In the genomic region with DNA sequence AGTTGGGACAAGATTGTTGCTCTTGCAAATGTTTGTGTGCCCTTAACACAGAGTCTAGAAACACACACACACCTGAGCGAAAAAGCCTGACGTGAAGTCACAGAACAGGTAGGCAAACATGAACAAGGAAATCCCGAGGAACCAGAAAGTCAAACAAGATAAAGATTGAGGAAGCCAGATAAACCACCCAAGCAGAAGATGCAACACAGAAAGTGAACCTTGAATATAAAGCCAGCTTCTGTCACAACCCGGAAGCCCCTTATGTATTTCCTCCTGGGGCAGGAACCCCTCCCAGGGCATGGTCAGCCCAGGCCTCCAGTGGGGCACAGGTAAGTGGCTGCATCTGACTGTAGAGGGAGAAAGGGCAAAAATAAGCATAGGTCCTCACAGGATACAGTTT, we compare ENCODE assay signal across 28 cellular contexts.
DNase-seq lines count a peak whose midpoint lies in the region; ATAC-seq and TF ChIP-seq lines count a peak whose summit lies in the region.
"Had no signal": no experiment of that assay in that cellular context is flagged by ENCODE, and none has a peak within 500 bp of the region (broad histone marks: within the 10 kb centered on the region; RNA-seq: fewer than 3 reads in every experiment).

No MANE protein-coding gene starts in this region.

- DNase-seq in HT-29 (ENCODE audit: low spot score) (peak; percentile 85), UCSD-AML1 (lab: John Stamatoyannopoulos, UW; ENCODE audit: unreplicated experiment) (peak; percentile 12), stomach (peak; percentile 58), NCI-H187 (lab: John Stamatoyannopoulos, UW) (no peak), vagina (ENCODE audit: extremely low spot score in 2 of 2) (no peak)
- DNase-seq: activated CD4-positive, alpha-beta T cell treated with anti-CD3 and anti-CD28 coated beads for 48 hours; activated effector memory CD4-positive, alpha-beta T cell treated with Interleukin-2 at 50 U/mL for 16 hours; amygdala; brain microvascular endothelial cell; GM23248; immature natural killer cell; mammary epithelial cell; NCI-H146; NCI-H82; nephron progenitor cell; ovary; stimulated activated naive CD4-positive, alpha-beta T cell; T-helper 1 cell; testis; WERI-Rb-1 had no signal

- TF ChIP-seq POLR2A in stomach (IDR thresholded peaks at IDR 0.05): no peak
- TF ChIP-seq POLR2A in vagina (IDR thresholded peaks at IDR 0.05): no peak

- TF ChIP-seq CTCF in stomach (IDR thresholded peaks at IDR 0.05) (no peak), vagina (IDR thresholded peaks at IDR 0.05) (no peak)

- intact Hi-C loops in stomach (cut with DNase I; ENCODE audit: low total_unique reads): no loop called here
- intact Hi-C loops in vagina (cut with DNase I): no loop called here

- ATAC-seq in esophagus mucosa: peak; percentile 31
- ATAC-seq in HG03025 (IDR thresholded peaks at IDR 0.05; ENCODE audit: low FRiP score, unreplicated experiment): no peak
- ATAC-seq: activated naive CD4-positive, alpha-beta T cell treated with anti-CD3 and anti-CD28 coated beads, Interleukin-2, amount 50 U/mL, for 72 hours; gastroesophageal sphincter had no signal

- H3K4me3 ChIP-seq in stomach (no peak overlapping the region), vagina (no peak overlapping the region)
- H3K4me3 ChIP-seq: BLaER1, gastroesophageal sphincter, GM23248, ovary, skin epidermis, testis had no signal

- H3K27ac ChIP-seq in stomach: peak overlapping the region; percentile 35 to 82 (median 66)
- no peak overlapping the region for H3K27ac ChIP-seq in vagina
- H3K27ac ChIP-seq: BLaER1, brain microvascular endothelial cell, gastroesophageal sphincter, GM23248, ovary, RWPE1, testis, WERI-Rb-1 had no signal

- H3K27me3 ChIP-seq in stomach (no peaks in the 10 kb centered on the region), vagina (no peaks in the 10 kb centered on the region)
- H3K27me3 ChIP-seq: BLaER1, brain microvascular endothelial cell, gastroesophageal sphincter, ovary, testis had no signal

- no peaks in the 10 kb centered on the region for H3K9me3 ChIP-seq in stomach
- no peaks in the 10 kb centered on the region for H3K9me3 ChIP-seq in vagina
- H3K9me3 ChIP-seq: BLaER1, Caco-2, gastroesophageal sphincter, ovary, testis had no signal

- TF ChIP-seq EP300 in stomach (IDR thresholded peaks at IDR 0.05): no peak

- H3K36me3 ChIP-seq in stomach: no peaks in the 10 kb centered on the region
- H3K36me3 ChIP-seq in vagina: no peaks in the 10 kb centered on the region
- H3K36me3 ChIP-seq: BLaER1, brain microvascular endothelial cell, gastroesophageal sphincter, ovary, WERI-Rb-1 had no signal

- WGBS in stomach, 5 donors: 33 to 48% (median 36%) methylated on average over 4 of the region's 4 CpGs

- H3K4me1 ChIP-seq in stomach (peaks cover 19 to 59% (median 34%) of the 10 kb centered on the region in 4 donors), vagina (peaks cover 13% of the 10 kb centered on the region)
- H3K4me1 ChIP-seq: BLaER1, gastroesophageal sphincter had no signal

Comparison
In these comparisons a context has a peak if more than half of its experiments do, and no peak if none do; other contexts are left out.
1. DNase-seq: peak in HT-29 (single experiment), UCSD-AML1 (single experiment) and stomach (single experiment); none in NCI-H187 (0 of 2) and vagina (0 of 2).